In genomic region chr9:137218754-137219271, GRCh38 we compare ENCODE assay signal across 1 cellular context.
TF ChIP-seq lines count a peak whose summit lies in the region.

No MANE protein-coding gene starts in this region.

TF ChIP-seq in HepG2, 621 proteins besides CTCF, POLR2A, EP300 and RAD21 (continued from another document):
- peak in 1 of 2 experiments; percentile 46; a peak in 1 of 4 replicates for TF ChIP-seq HMGXB4 (CRISPR knock-in tag; IDR thresholded peaks at IDR 0.05; ENCODE audit: borderline replicate concordance in 1 of 2, low read depth in 1 of 2)
- no peak for TF ChIP-seq MEIS1 (CRISPR knock-in tag; IDR thresholded peaks at IDR 0.05; ENCODE audit: borderline replicate concordance)
- TF ChIP-seq MIXL1 (CRISPR knock-in tag; IDR thresholded peaks at IDR 0.05): 0 out of 2 replicates have a peak, but pooled peaks have one; percentile 18
- TF ChIP-seq ARID5B (CRISPR knock-in tag; IDR thresholded peaks at IDR 0.05): peak; percentile 71
- TF ChIP-seq ZNF138 (CRISPR knock-in tag; IDR thresholded peaks at IDR 0.05; ENCODE audit: low read depth): no peak
- TF ChIP-seq ZNF143 (CRISPR knock-in tag; IDR thresholded peaks at IDR 0.05): 0 out of 2 replicates have a peak, but pooled peaks have one; percentile 47
- TF ChIP-seq, protein P1, sequence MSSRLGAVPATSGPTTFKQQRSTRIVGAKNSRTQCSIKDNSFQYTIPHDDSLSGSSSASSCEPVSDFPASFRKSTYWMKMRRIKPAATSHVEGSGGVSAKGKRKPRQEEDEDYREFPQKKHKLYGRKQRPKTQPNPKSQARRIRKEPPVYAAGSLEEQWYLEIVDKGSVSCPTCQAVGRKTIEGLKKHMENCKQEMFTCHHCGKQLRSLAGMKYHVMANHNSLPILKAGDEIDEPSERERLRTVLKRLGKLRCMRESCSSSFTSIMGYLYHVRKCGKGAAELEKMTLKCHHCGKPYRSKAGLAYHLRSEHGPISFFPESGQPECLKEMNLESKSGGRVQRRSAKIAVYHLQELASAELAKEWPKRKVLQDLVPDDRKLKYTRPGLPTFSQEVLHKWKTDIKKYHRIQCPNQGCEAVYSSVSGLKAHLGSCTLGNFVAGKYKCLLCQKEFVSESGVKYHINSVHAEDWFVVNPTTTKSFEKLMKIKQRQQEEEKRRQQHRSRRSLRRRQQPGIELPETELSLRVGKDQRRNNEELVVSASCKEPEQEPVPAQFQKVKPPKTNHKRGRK (CRISPR knock-in tag; IDR thresholded peaks at IDR 0.05): no peak
- TF ChIP-seq NFYC (CRISPR knock-in tag; IDR thresholded peaks at IDR 0.05): 0 out of 2 replicates have a peak, but pooled peaks have one; percentile 33
- no peak for TF ChIP-seq RCOR2 (CRISPR knock-in tag; IDR thresholded peaks at IDR 0.05)
- TF ChIP-seq MTA1 (CRISPR knock-in tag; IDR thresholded peaks at IDR 0.05; ENCODE audit: borderline replicate concordance): peak; percentile 83; the same call in 1 of the 2 replicates
- peak; percentile 71 for TF ChIP-seq POLR2G (IDR thresholded peaks at IDR 0.05; ENCODE audit: low read depth, low read length)
- TF ChIP-seq, protein P2, sequence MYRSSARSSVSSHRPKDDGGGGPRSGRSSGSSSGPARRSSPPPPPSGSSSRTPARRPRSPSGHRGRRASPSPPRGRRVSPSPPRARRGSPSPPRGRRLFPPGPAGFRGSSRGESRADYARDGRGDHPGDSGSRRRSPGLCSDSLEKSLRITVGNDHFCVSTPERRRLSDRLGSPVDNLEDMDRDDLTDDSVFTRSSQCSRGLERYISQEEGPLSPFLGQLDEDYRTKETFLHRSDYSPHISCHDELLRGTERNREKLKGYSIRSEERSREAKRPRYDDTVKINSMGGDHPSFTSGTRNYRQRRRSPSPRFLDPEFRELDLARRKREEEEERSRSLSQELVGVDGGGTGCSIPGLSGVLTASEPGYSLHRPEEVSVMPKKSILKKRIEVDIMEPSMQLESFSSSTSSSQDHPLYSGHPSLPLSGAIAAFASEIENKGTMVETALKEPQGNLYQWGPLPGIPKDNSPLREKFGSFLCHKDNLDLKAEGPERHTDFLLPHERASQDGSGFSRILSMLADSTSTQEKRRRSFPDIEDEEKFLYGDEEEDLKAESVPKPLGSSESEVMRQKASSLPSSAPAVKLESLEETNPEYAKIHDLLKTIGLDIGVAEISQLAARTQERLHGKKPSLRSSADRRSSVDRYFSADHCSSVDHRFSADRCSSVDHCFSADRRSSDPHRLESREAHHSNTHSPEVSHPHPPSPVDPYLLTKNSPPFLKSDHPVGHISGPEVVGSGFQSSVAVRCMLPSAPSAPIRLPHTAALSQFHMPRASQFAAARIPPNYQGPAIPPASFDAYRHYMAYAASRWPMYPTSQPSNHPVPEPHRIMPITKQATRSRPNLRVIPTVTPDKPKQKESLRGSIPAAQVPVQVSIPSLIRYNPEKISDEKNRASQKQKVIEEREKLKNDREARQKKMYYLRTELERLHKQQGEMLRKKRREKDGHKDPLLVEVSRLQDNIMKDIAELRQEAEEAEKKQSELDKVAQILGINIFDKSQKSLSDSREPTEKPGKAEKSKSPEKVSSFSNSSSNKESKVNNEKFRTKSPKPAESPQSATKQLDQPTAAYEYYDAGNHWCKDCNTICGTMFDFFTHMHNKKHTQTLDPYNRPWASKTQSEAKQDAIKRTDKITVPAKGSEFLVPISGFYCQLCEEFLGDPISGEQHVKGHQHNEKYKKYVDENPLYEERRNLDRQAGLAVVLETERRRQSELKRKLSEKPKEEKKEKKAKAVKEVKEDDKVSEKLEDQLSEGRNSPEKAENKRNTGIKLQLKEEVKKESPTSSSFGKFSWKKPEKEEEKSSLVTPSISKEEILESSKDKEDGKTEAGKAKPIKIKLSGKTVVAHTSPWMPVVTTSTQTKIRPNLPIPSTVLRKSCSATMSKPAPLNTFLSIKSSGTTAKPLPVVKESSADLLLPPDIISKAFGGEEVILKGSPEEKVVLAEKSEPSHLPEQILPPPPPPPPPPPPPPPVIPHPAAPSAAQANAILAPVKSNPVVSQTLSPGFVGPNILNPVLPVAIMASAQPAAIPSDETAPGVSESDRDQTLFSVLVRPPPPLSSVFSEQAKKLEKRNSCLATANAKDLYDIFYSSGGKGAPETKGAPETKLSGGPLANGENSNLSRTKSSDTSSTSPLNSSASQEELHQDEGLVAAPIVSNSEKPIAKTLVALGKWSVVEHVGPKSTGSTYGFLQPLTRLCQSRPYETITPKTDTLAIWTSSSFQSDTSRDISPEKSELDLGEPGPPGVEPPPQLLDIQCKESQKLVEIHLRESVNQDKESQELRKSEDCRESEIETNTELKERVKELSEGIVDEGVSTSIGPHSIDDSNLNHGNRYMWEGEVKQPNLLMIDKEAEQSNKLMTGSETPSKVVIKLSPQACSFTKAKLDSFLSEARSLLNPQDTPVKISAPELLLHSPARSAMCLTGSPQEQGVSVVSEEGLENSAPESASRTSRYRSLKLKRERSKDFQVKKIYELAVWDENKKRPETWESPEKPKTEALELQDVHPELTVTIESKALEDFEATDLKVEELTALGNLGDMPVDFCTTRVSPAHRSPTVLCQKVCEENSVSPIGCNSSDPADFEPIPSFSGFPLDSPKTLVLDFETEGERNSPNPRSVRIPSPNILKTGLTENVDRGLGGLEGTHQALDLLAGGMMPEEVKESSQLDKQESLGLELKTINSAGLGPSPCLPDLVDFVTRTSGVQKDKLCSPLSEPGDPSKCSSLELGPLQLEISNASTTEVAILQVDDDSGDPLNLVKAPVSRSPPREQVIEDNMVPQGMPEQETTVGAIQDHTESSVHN (CRISPR knock-in tag; IDR thresholded peaks at IDR 0.05): no peak
- TF ChIP-seq ZNF317 (CRISPR knock-in tag; IDR thresholded peaks at IDR 0.05): no peak
- 0 out of 2 replicates have a peak, but pooled peaks have one; percentile 46 for TF ChIP-seq ZNF329 (CRISPR knock-in tag; IDR thresholded peaks at IDR 0.05; ENCODE audit: low read depth)
- TF ChIP-seq, protein P3, sequence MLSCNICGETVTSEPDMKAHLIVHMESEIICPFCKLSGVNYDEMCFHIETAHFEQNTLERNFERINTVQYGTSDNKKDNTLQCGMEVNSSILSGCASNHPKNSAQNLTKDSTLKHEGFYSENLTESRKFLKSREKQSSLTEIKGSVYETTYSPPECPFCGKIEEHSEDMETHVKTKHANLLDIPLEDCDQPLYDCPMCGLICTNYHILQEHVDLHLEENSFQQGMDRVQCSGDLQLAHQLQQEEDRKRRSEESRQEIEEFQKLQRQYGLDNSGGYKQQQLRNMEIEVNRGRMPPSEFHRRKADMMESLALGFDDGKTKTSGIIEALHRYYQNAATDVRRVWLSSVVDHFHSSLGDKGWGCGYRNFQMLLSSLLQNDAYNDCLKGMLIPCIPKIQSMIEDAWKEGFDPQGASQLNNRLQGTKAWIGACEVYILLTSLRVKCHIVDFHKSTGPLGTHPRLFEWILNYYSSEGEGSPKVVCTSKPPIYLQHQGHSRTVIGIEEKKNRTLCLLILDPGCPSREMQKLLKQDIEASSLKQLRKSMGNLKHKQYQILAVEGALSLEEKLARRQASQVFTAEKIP (CRISPR knock-in tag; IDR thresholded peaks at IDR 0.05; ENCODE audit: borderline replicate concordance): no peak
- no peak for TF ChIP-seq KLF6 (CRISPR knock-in tag; IDR thresholded peaks at IDR 0.05)
- TF ChIP-seq ZNF674 (CRISPR knock-in tag; IDR thresholded peaks at IDR 0.05; ENCODE audit: low read depth): no peak
- TF ChIP-seq, protein P4, sequence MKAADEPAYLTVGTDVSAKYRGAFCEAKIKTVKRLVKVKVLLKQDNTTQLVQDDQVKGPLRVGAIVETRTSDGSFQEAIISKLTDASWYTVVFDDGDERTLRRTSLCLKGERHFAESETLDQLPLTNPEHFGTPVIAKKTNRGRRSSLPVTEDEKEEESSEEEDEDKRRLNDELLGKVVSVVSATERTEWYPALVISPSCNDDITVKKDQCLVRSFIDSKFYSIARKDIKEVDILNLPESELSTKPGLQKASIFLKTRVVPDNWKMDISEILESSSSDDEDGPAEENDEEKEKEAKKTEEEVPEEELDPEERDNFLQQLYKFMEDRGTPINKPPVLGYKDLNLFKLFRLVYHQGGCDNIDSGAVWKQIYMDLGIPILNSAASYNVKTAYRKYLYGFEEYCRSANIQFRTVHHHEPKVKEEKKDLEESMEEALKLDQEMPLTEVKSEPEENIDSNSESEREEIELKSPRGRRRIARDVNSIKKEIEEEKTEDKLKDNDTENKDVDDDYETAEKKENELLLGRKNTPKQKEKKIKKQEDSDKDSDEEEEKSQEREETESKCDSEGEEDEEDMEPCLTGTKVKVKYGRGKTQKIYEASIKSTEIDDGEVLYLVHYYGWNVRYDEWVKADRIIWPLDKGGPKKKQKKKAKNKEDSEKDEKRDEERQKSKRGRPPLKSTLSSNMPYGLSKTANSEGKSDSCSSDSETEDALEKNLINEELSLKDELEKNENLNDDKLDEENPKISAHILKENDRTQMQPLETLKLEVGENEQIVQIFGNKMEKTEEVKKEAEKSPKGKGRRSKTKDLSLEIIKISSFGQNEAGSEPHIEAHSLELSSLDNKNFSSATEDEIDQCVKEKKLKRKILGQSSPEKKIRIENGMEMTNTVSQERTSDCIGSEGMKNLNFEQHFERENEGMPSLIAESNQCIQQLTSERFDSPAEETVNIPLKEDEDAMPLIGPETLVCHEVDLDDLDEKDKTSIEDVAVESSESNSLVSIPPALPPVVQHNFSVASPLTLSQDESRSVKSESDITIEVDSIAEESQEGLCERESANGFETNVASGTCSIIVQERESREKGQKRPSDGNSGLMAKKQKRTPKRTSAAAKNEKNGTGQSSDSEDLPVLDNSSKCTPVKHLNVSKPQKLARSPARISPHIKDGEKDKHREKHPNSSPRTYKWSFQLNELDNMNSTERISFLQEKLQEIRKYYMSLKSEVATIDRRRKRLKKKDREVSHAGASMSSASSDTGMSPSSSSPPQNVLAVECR (CRISPR knock-in tag; IDR thresholded peaks at IDR 0.05; ENCODE audit: borderline replicate concordance): peak; percentile 68; the same call in 1 of the 2 replicates
- TF ChIP-seq SP2 (CRISPR knock-in tag; IDR thresholded peaks at IDR 0.05): peak; percentile 47; the same call in 1 of the 2 replicates
- TF ChIP-seq MAZ (IDR thresholded peaks at IDR 0.05; ENCODE audit: borderline replicate concordance, low read depth, low read length): no peak
- no peak; the same call in 1 of the 2 replicates for TF ChIP-seq MAZ (CRISPR knock-in tag; IDR thresholded peaks at IDR 0.05; ENCODE audit: low read depth)
- peak; percentile 75 for TF ChIP-seq HDAC2 (CRISPR knock-in tag; IDR thresholded peaks at IDR 0.05)
- peak; percentile 35; the same call in 1 of the 2 replicates for TF ChIP-seq KAT8 (CRISPR knock-in tag; IDR thresholded peaks at IDR 0.05)
- no peak for TF ChIP-seq LCORL (IDR thresholded peaks at IDR 0.05)
- peak; percentile 57; the same call in 1 of the 2 replicates for TF ChIP-seq LCORL (CRISPR knock-in tag; IDR thresholded peaks at IDR 0.05)
- no peak for TF ChIP-seq IRF9 (CRISPR knock-in tag; IDR thresholded peaks at IDR 0.05; ENCODE audit: borderline replicate concordance)
- 0 out of 2 replicates have a peak, but pooled peaks have one; percentile 69 for TF ChIP-seq AHR (CRISPR knock-in tag; IDR thresholded peaks at IDR 0.05)
- peak; percentile 53; the same call in 1 of the 2 replicates for TF ChIP-seq ZNF607 (CRISPR knock-in tag; IDR thresholded peaks at IDR 0.05; ENCODE audit: borderline replicate concordance)
- TF ChIP-seq HDAC6 (IDR thresholded peaks at IDR 0.05; ENCODE audit: low read depth, low read length): no peak
- TF ChIP-seq KLF16 (CRISPR knock-in tag; IDR thresholded peaks at IDR 0.05): 0 out of 4 replicates have a peak, but pooled peaks of 1 of the 2 experiments have one; percentile 20
- no peak for TF ChIP-seq RNF2 (conservative IDR thresholded peaks at IDR 0.05; ENCODE audit: low read depth)
- TF ChIP-seq HNF4A (CRISPR knock-in tag; IDR thresholded peaks at IDR 0.05): peak; percentile 38; the same call in 1 of the 2 replicates
- TF ChIP-seq ZNF205 (CRISPR knock-in tag; IDR thresholded peaks at IDR 0.05): no peak
